8 cellular contexts compared by ENCODE assay signal in the genomic region with DNA sequence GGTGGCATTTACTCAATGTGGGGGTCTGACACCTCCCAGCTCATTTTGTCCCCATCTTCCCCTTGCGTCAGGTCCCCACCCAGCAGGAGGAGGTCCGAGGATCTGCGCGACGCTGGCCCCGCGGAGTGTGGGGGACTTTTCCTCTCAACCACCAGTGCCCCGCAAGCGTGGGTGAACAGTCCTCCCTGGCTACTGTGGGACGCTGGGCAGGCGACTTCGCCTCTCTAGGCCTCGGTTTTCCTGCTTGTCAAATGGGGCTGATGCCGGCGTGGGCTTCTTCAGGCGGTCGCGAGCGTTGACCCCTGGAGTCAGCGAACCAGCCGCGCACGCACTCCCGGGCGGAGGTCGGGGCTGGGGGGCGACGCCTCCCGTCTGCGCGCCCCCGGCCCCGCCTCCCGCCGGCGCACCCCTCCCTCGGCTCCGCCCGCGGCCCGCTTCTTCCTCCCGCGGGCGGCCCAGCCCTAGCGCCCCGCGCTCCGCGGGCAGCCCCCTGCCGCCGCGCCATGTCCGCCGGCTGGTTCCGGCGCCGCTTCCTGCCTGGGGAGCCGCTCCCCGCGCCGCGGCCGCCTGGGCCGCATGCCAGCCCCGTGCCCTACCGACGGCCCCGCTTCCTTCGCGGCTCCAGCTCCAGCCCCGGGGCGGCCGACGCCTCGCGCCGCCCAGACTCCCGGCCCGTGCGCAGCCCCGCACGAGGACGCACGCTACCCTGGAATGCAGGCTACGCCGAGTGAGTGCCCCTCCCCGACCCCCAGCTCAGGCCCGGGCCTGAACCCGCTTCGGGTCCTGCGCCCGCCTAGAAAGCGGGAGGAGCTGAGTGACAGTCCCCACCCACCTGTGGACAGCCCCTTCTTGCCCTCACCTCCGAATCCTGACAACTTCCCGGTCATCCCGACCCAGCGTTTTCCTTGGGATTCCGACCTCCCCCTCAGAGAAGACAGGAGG. TPM values are rescaled to one million over a fixed set of nuclear protein-coding genes. Genes with fewer than 3 reads are reported as not detected.
DNase-seq lines count a peak whose midpoint lies in the region; ATAC-seq, FAIRE-seq and TF ChIP-seq lines count a peak whose summit lies in the region.

A gene with protein sequence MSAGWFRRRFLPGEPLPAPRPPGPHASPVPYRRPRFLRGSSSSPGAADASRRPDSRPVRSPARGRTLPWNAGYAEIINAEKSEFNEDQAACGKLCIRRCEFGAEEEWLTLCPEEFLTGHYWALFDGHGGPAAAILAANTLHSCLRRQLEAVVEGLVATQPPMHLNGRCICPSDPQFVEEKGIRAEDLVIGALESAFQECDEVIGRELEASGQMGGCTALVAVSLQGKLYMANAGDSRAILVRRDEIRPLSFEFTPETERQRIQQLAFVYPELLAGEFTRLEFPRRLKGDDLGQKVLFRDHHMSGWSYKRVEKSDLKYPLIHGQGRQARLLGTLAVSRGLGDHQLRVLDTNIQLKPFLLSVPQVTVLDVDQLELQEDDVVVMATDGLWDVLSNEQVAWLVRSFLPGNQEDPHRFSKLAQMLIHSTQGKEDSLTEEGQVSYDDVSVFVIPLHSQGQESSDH (plus strand): TSS at position 438 of the 942 bp plus-strand sequence. CDS start 66 bp downstream, at position 504.

- no peak within 1 kb of the TSS for H3K27ac ChIP-seq in H1 (ENCODE audit: low read depth, low read length)
- H3K27ac ChIP-seq in mesenchymal stem cell (ENCODE audit: low read length, poor library complexity, severe bottlenecking) = no peak within 1 kb of the TSS
- peak within 1 kb of the TSS; percentile 76 for H3K27ac ChIP-seq in stomach smooth muscle (ENCODE audit: low read length)

- peak within 1 kb of the TSS; percentile 19 for H4K5ac ChIP-seq in H1 (ENCODE audit: insufficient read length, low read depth, low read length)

- H2BK15ac ChIP-seq in H1 (ENCODE audit: low read length) (peak within 1 kb of the TSS; percentile 88; the same call in 1 of the 2 replicates), mesenchymal stem cell (ENCODE audit: low read depth, poor library complexity, severe bottlenecking) (peak within 1 kb of the TSS; percentile 85)

- TF ChIP-seq POLR2A in GM10847 (IDR thresholded peaks at IDR 0.05; ENCODE audit: extremely low read depth, insufficient read length) = peak; percentile 16
- TF ChIP-seq POLR2A in H1 (IDR thresholded peaks at IDR 0.05; ENCODE audit: control extremely low read depth in 1 of 2, low read depth in 2 of 2, low read length in 2 of 2) = no peak

- intact Hi-C loops in activated CD8-positive, alpha-beta T cell treated with anti-CD3 and anti-CD28 coated beads for 36 hours (cut with micrococcal nuclease) = no loop called here

- POLR2A ChIA-PET in activated CD8-positive, alpha-beta T cell treated with anti-CD3 and anti-CD28 coated beads for 36 hours (lab: Charles Lee) = interaction anchor here (1.2 to 33.3 kb wide), 10 partner anchors 8 to 193 kb away, joined by 3 to 949 read pairs (median 4); a partner anchor contains a TSS
- POLR2A ChIA-PET in H1 (lab: Charles Lee; ENCODE audit: partially characterized antibody) = interaction anchor here (1.0 to 3.6 kb wide), 8 partner anchors 9 to 33 kb away, joined by 3 to 27 read pairs (median 5); a partner anchor contains a TSS

- H4K8ac ChIP-seq in H1 (ENCODE audit: extremely low read depth, insufficient read depth, low read length) = no peak within 1 kb of the TSS; the same call in 1 of the 2 replicates
- H4K8ac ChIP-seq in mesenchymal stem cell (ENCODE audit: low read length) = peak within 1 kb of the TSS; percentile 93

- H2BK5ac ChIP-seq in H1 (ENCODE audit: low read depth, low read length) (no peak within 1 kb of the TSS; the same call in 1 of the 2 replicates), mesenchymal stem cell (ENCODE audit: low read depth, low read length, poor library complexity, severe bottlenecking) (no peak within 1 kb of the TSS)

- no peaks in the 10 kb centered on the region for H3K27me3 Mint-ChIP-seq in activated CD8-positive, alpha-beta T cell treated with anti-CD3 and anti-CD28 coated beads for 36 hours

- 9% methylated on average over 48 of the region's 98 CpGs; no CpG with 5 or more reads in 1 of the 2 experiments for WGBS in H1 (ENCODE audit: extremely low coverage in 1 of 2, insufficient coverage in 1 of 2, insufficient read length in 1 of 2, insufficient replicate concordance in 2 of 2, low coverage in 1 of 2, low lambda C conversion rate in 2 of 2, missing lambda C conversion rate in 1 of 2), 2 experiments
- WGBS in mesenchymal stem cell = 5% methylated on average over 72 of the region's 98 CpGs

- peaks cover 5 to 18% (median 14%) of the 10 kb centered on the region in 4 experiments for H3K4me1 ChIP-seq in H1 (replicated peaks in 1 of 4; ENCODE audit: control insufficient read depth in 3 of 4, insufficient read depth in 4 of 4, low read length in 3 of 4)
- peaks cover 32% of the 10 kb centered on the region for H3K4me1 ChIP-seq in mesenchymal stem cell (ENCODE audit: control insufficient read depth, insufficient read depth, low read depth, low read length)
- peaks cover 26% of the 10 kb centered on the region for H3K4me1 ChIP-seq in stomach smooth muscle (ENCODE audit: control insufficient read depth, insufficient read depth, low read length)

- H3K18ac ChIP-seq in H1 (ENCODE audit: extremely low read depth, low read length) = no peak within 1 kb of the TSS; the same call in none of the 2 replicates
- H3K18ac ChIP-seq in mesenchymal stem cell (ENCODE audit: low read depth in 1 of 2, low read length in 2 of 2) = peak within 1 kb of the TSS; percentile 82 to 98

- peaks cover 4% of the 10 kb centered on the region for H3K9me3 Mint-ChIP-seq in activated CD8-positive, alpha-beta T cell treated with anti-CD3 and anti-CD28 coated beads for 36 hours

- TF ChIP-seq CTCF in activated CD8-positive, alpha-beta T cell treated with anti-CD3 and anti-CD28 coated beads for 36 hours (IDR thresholded peaks at IDR 0.05) = no peak
- no peak for TF ChIP-seq CTCF in H1 (IDR thresholded peaks at IDR 0.05; ENCODE audit: control extremely low read depth in 1 of 3, insufficient read depth in 1 of 3, low read depth in 1 of 3, low read length in 3 of 3)

- H3K23me2 ChIP-seq in H1 (ENCODE audit: low read depth, low read length) = peaks cover 10% of the 10 kb centered on the region

- H3K4me2 ChIP-seq in H1 (ENCODE audit: insufficient read depth in 1 of 2, low read depth in 2 of 2, low read length in 2 of 2) (peak within 1 kb of the TSS; percentile 65 to 70), mesenchymal stem cell (ENCODE audit: low read length, poor library complexity, severe bottlenecking) (peak within 1 kb of the TSS; percentile 72)

- CTCF ChIA-PET in activated CD8-positive, alpha-beta T cell treated with anti-CD3 and anti-CD28 coated beads for 36 hours (lab: Charles Lee) = interaction anchor here (1.0 to 2.8 kb wide), 9 partner anchors 10 to 94 kb away, joined by 3 to 17 read pairs (median 4); no protein-coding TSS in a partner anchor
- CTCF ChIA-PET in H1 (lab: Charles Lee; ENCODE audit: partially characterized antibody) = interaction anchor here (1.0 to 17.7 kb wide), 9 partner anchors 10 to 140 kb away, joined by 3 to 126 read pairs (median 5); a partner anchor contains a TSS

- H3K14ac ChIP-seq in H1 (ENCODE audit: insufficient read length) (no peak within 1 kb of the TSS), mesenchymal stem cell (ENCODE audit: low read length in 2 of 2) (peak within 1 kb of the TSS in 1 of 2 experiments; percentile 78)

- peaks cover 78% of the 10 kb centered on the region for H3K36me3 Mint-ChIP-seq in activated CD8-positive, alpha-beta T cell treated with anti-CD3 and anti-CD28 coated beads for 36 hours (ENCODE audit: low read depth)

- no peaks in the 10 kb centered on the region for H3K9me3 ChIP-seq in H1 (ENCODE audit: insufficient read depth in 2 of 2, low read depth in 1 of 2, low read length in 1 of 2)
- H3K9me3 ChIP-seq in mesenchymal stem cell (ENCODE audit: control insufficient read depth, low read length) = no peaks in the 10 kb centered on the region
- no peaks in the 10 kb centered on the region for H3K9me3 ChIP-seq in stomach smooth muscle (ENCODE audit: control insufficient read depth in 2 of 2, low read length in 2 of 2)

- H4K20me1 ChIP-seq in H1 (replicated peaks in 1 of 2; ENCODE audit: control insufficient read depth in 1 of 2, insufficient read depth in 2 of 2, low read length in 2 of 2) = peaks cover 5 to 12% of the 10 kb centered on the region in 2 experiments

- H3K4ac ChIP-seq in H1 (replicated peaks; ENCODE audit: insufficient read length, low read depth, low read length) (no peak within 1 kb of the TSS), mesenchymal stem cell (ENCODE audit: low read depth in 1 of 2, low read length in 2 of 2) (peak within 1 kb of the TSS; percentile 67 to 76)

- H3K4me1 Mint-ChIP-seq in activated CD8-positive, alpha-beta T cell treated with anti-CD3 and anti-CD28 coated beads for 36 hours (ENCODE audit: low read depth) = peaks cover 78% of the 10 kb centered on the region

- no peak for FAIRE-seq in H1 (lab: Jason Lieb, UNC)

- H2BK120ac ChIP-seq in H1 (replicated peaks; ENCODE audit: low read depth, low read length) (no peak within 1 kb of the TSS), mesenchymal stem cell (ENCODE audit: low read depth, low read length) (peak within 1 kb of the TSS; percentile 90)

- H2AFZ ChIP-seq in H1 (ENCODE audit: low read length) = no peak within 1 kb of the TSS
- H2AFZ ChIP-seq in mesenchymal stem cell (ENCODE audit: low read depth, low read length) = peak within 1 kb of the TSS; percentile 69

- no peak within 1 kb of the TSS for H2BK20ac ChIP-seq in H1 (ENCODE audit: low read length)

- peaks cover 0 to 9% (median 0%) of the 10 kb centered on the region in 4 experiments; a peak in 2 of 8 replicates for H3K36me3 ChIP-seq in H1 (ENCODE audit: control insufficient read depth in 2 of 4, insufficient read depth in 4 of 4, low read length in 3 of 4)
- H3K36me3 ChIP-seq in mesenchymal stem cell (ENCODE audit: control insufficient read depth in 1 of 2, insufficient read depth in 2 of 2, low read depth in 1 of 2, low read length in 2 of 2) = peaks cover 31 to 37% of the 10 kb centered on the region in 2 experiments
- H3K36me3 ChIP-seq in stomach smooth muscle (ENCODE audit: control insufficient read depth in 2 of 2, insufficient read depth in 2 of 2, low read length in 2 of 2) = peaks cover 5 to 15% of the 10 kb centered on the region in 2 donors

- H3K27me3 ChIP-seq in H1 (replicated peaks in 1 of 4; ENCODE audit: control insufficient read depth in 3 of 4, extremely low read depth in 1 of 4, insufficient read depth in 3 of 4, low read length in 3 of 4) = peaks cover 6 to 37% (median 23%) of the 10 kb centered on the region in 4 experiments; a peak in 6 of 7 replicates
- H3K27me3 ChIP-seq in mesenchymal stem cell (ENCODE audit: control insufficient read depth in 1 of 2, insufficient read depth in 1 of 2, low read length in 2 of 2) = no peaks in the 10 kb centered on the region
- H3K27me3 ChIP-seq in stomach smooth muscle (ENCODE audit: control insufficient read depth in 1 of 2, insufficient read depth in 2 of 2, low read length in 2 of 2) = no peaks in the 10 kb centered on the region

- no peak for TF ChIP-seq RAD21 in H1 (IDR thresholded peaks at IDR 0.05 in 1 of 2, conservative IDR thresholded peaks at IDR 0.05 in 1 of 2; ENCODE audit: low read depth in 2 of 2, low read length in 2 of 2)

- H2BK12ac ChIP-seq in H1 (ENCODE audit: low read depth, low read length) (peak within 1 kb of the TSS; percentile 50; the same call in 1 of the 2 replicates), mesenchymal stem cell (ENCODE audit: low read length in 2 of 2) (peak within 1 kb of the TSS in 1 of 2 experiments; percentile 45)

- H2AK5ac ChIP-seq in H1 (ENCODE audit: low read depth, low read length) (no peak within 1 kb of the TSS), mesenchymal stem cell (ENCODE audit: low read length, severe bottlenecking) (peak within 1 kb of the TSS; percentile 28)

- H3K79me1 ChIP-seq in H1 (ENCODE audit: low read depth, low read length) = no peaks in the 10 kb centered on the region
- H3K79me1 ChIP-seq in mesenchymal stem cell (replicated peaks; ENCODE audit: low read length, poor library complexity, severe bottlenecking) = peaks cover 12% of the 10 kb centered on the region

- H3K4me3 ChIP-seq in H1 (ENCODE audit: extremely low read depth in 1 of 4, insufficient read depth in 2 of 4, low read depth in 3 of 4, low read length in 4 of 4) (peak within 1 kb of the TSS; percentile 32 to 58 (median 51)), mesenchymal stem cell (ENCODE audit: insufficient read depth in 1 of 2, low read depth in 1 of 2, low read length in 2 of 2) (peak within 1 kb of the TSS; percentile 69 to 84), stomach smooth muscle (ENCODE audit: low read length in 2 of 2) (peak within 1 kb of the TSS; percentile 75 to 87)

- peak within 1 kb of the TSS; percentile 94 for H3K4me3 Mint-ChIP-seq in activated CD8-positive, alpha-beta T cell treated with anti-CD3 and anti-CD28 coated beads for 36 hours

- H3K56ac ChIP-seq in H1 (replicated peaks; ENCODE audit: insufficient read length, low read depth, low read length) = no peak within 1 kb of the TSS

- peak within 1 kb of the TSS in 3 of 4 experiments; percentile 34 to 76 (median 44); a peak in 3 of 7 replicates for H3K9ac ChIP-seq in H1 (replicated peaks in 1 of 4; ENCODE audit: extremely low read depth in 1 of 4, low read depth in 3 of 4, low read length in 3 of 4)
- H3K9ac ChIP-seq in mesenchymal stem cell (ENCODE audit: low read length) = peak within 1 kb of the TSS; percentile 88
- H3K9ac ChIP-seq in stomach smooth muscle (ENCODE audit: low read length in 2 of 2) = peak within 1 kb of the TSS; percentile 75 to 89

- peak within 1 kb of the TSS; percentile 47 for H4K91ac ChIP-seq in H1 (replicated peaks; ENCODE audit: insufficient read length, low read length)
- H4K91ac ChIP-seq in mesenchymal stem cell (ENCODE audit: low read length) = peak within 1 kb of the TSS; percentile 8

- peak within 1 kb of the TSS; percentile 95 for H3K27ac Mint-ChIP-seq in activated CD8-positive, alpha-beta T cell treated with anti-CD3 and anti-CD28 coated beads for 36 hours

- H3K79me2 ChIP-seq in H1 (ENCODE audit: control insufficient read depth in 1 of 2, insufficient read depth in 2 of 2, low read length in 2 of 2) = no peaks in the 10 kb centered on the region

- H3K23ac ChIP-seq in H1 (ENCODE audit: insufficient read length) = no peak within 1 kb of the TSS
- H3K23ac ChIP-seq in mesenchymal stem cell (ENCODE audit: low read length in 2 of 2) = peak within 1 kb of the TSS in 1 of 2 experiments; percentile 90

- no peak for TF ChIP-seq EP300 in H1 (IDR thresholded peaks at IDR 0.05; ENCODE audit: borderline replicate concordance in 1 of 2, low read depth in 2 of 2, low read length in 2 of 2)

- DNase-seq in HuH-7.5 (ENCODE audit: low spot score) (peak; percentile 77), H1 (ENCODE audit: low read depth in 1 of 2, low spot score in 2 of 2) (peak in 1 of 2 experiments; percentile 83), mesenchymal stem cell (peak; percentile 53), inferior parietal cortex (ENCODE audit: extremely low spot score) (no peak), DMS79 treated with DMSO at 0.1 percent for 48 hours (lab: John Stamatoyannopoulos, UW) (no peak)
- DNase-seq in activated CD8-positive, alpha-beta T cell treated with anti-CD3 and anti-CD28 coated beads for 36 hours = peak; percentile 67

- peak; percentile 35 for ATAC-seq in activated CD8-positive, alpha-beta T cell treated with anti-CD3 and anti-CD28 coated beads for 36 hours

RNA-seq across cellular contexts. Expression of the gene that starts here (rescaled TPM):
- 100 to 1,000 TPM in 1 of 2 experiments, 10 to 100 TPM in 1; 94.3 to 100 TPM for total RNA-seq in activated CD8-positive, alpha-beta T cell treated with anti-CD3 and anti-CD28 coated beads for 36 hours
- 5.2 and 5.4 TPM in 2 replicates for total RNA-seq in H1 (2021; fragmentation: NEBNext Ultra II Directional; extraction: Animal tissue kit (Norgen Biotek cat#: 25700))
- 5.1 and 6.3 TPM in 2 replicates for polyA plus RNA-seq in H1 (2011; rRNA removed)
- polyA plus RNA-seq in H1 (2011; cell fraction: cytosol; rRNA removed) = 6.3 TPM
- polyA plus RNA-seq in H1 (2011; cell fraction: nucleus; rRNA removed) = 15.4 TPM
- polyA plus RNA-seq in H1 (2012, experiment 1 of 2) = 4.8 to 6.4 TPM (median 5.3 TPM) in 4 replicates
- 5.8 TPM for polyA plus RNA-seq in H1 (2012, experiment 2 of 2)
- 2.7 TPM for polyA plus RNA-seq in H1 (2013, experiment 1 of 2)
- 3.0 TPM for polyA plus RNA-seq in H1 (2013, experiment 2 of 2)
- 7.5 and 11.2 TPM in 2 replicates for polyA minus RNA-seq in H1 (2011; rRNA and poly(A)+ RNA removed)
- 5.2 TPM for polyA minus RNA-seq in H1 (2011; cell fraction: cytosol; rRNA and poly(A)+ RNA removed)
- 2.0 TPM for polyA minus RNA-seq in H1 (2011; cell fraction: nucleus; rRNA and poly(A)+ RNA removed)
- polyA plus RNA-seq in mesenchymal stem cell (2013, experiment 1 of 2) = 11.3 TPM
- polyA plus RNA-seq in mesenchymal stem cell (2013, experiment 2 of 2) = 10.9 TPM

Comparison
In these comparisons a context has a peak if more than half of its experiments do, and no peak if none do; other contexts are left out.
1. RNA of the gene that starts here (total RNA-seq): 94.3 to 100 TPM in activated CD8-positive, alpha-beta T cell treated with anti-CD3 and anti-CD28 coated beads for 36 hours; 5.2 to 5.4 TPM in H1; every median in the first group is over 10 times any median in the second.
2. DNase-seq: peak in HuH-7.5 (single experiment), activated CD8-positive, alpha-beta T cell treated with anti-CD3 and anti-CD28 coated beads for 36 hours (single experiment) and mesenchymal stem cell (single experiment); none in inferior parietal cortex (single experiment) and DMS79 treated with DMSO at 0.1 percent for 48 hours (single experiment).
3. Peak in every context shown above with its lines, with median percentiles within 50 percentile points of each other: H3K4me3 ChIP-seq and H3K9ac ChIP-seq.